In the genomic region with DNA sequence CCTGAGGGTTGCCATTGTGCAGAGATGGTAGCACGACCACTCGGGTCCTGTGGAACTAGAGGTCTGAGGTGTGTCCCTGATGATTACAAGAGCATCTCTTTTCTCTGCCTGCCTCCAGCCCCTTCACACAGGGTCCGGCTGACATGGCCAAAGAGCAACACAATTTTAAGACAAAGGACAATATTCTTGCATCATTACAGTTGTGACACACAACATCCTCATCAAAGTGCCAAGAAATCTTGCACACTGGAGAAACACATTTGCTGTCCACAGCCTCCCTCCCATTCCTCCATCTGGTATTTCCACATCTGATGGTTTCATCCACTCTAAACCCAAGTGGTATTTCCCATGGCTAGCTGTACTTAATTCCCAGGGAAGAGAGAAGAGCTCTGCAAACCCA, we compare ENCODE assay signal across 20 cellular contexts. TPM values are rescaled to one million over a fixed set of nuclear protein-coding genes. Genes with fewer than 3 reads are reported as not detected.
A peak's percentile ranks its signal among the peaks of the same experiment; 100 is the strongest.
DNase-seq lines count a peak whose midpoint lies in the region; ATAC-seq and TF ChIP-seq lines count a peak whose summit lies in the region.
"Had no signal": no experiment of that assay in that cellular context is flagged by ENCODE, and none has a peak within 500 bp of the region (broad histone marks: within the 10 kb centered on the region; RNA-seq: fewer than 3 reads in every experiment).

No MANE protein-coding gene starts in this region.

- peaks cover 13 to 41% of the 10 kb centered on the region in 2 donors for H3K4me1 ChIP-seq in ascending aorta
- H3K4me1 ChIP-seq in psoas muscle = no peaks in the 10 kb centered on the region

- H3K9me3 Mint-ChIP-seq in activated naive CD4-positive, alpha-beta T cell treated with anti-CD3 and anti-CD28 coated beads, Interleukin-2, amount 50 U/mL, for 72 hours = no peaks in the 10 kb centered on the region
- H3K9me3 Mint-ChIP-seq: activated naive CD8-positive, alpha-beta T cell treated with anti-CD3 and anti-CD28 coated beads for 36 hours; activated T-cell treated with anti-CD3 and anti-CD28 coated beads, Interleukin-2, amount 50 U/mL, for 4 hours; CD8-positive, alpha-beta T cell; stimulated activated naive B cell treated with anti-CD40 and anti-IgM and Interleukin-4, amounts not matched to agents 10 μg/mL and 1 μg/mL and 100 μg/mL, for 72 hours had no signal

- intact Hi-C loops in ascending aorta (cut with DNase I) (no loop called here), psoas muscle (cut with DNase I) (no loop called here)

- H3K9me3 ChIP-seq in ascending aorta = no peaks in the 10 kb centered on the region
- H3K9me3 ChIP-seq in psoas muscle = no peaks in the 10 kb centered on the region

- H3K27ac ChIP-seq in ascending aorta (peak overlapping the region; percentile 2 to 50), psoas muscle (no peak overlapping the region)
- H3K27ac ChIP-seq: cardiac muscle cell, RWPE1 had no signal

- H3K36me3 Mint-ChIP-seq in activated naive CD4-positive, alpha-beta T cell treated with anti-CD3 and anti-CD28 coated beads, Interleukin-2, amount 50 U/mL, for 72 hours = no peaks in the 10 kb centered on the region
- H3K36me3 Mint-ChIP-seq: activated naive CD8-positive, alpha-beta T cell treated with anti-CD3 and anti-CD28 coated beads for 36 hours; CD8-positive, alpha-beta T cell; naive thymus-derived CD8-positive, alpha-beta T cell; stimulated activated naive B cell treated with anti-CD40 and anti-IgM and Interleukin-4, amounts not matched to agents 10 μg/mL and 1 μg/mL and 100 μg/mL, for 72 hours had no signal

- DNase-seq in AG10803 (ENCODE audit: low read depth) = peak; percentile 98
- DNase-seq in ascending aorta (ENCODE audit: low spot score in 2 of 2) = peak in 1 of 2 donors; percentile 56
- DNase-seq in fibroblast of villous mesenchyme (ENCODE audit: low read depth) = peak; percentile 93
- DNase-seq in psoas muscle = no peak
- no peak for DNase-seq in activated naive CD4-positive, alpha-beta T cell treated with anti-CD3 and anti-CD28 coated beads, Interleukin-2, amount 50 U/mL, for 72 hours (ENCODE audit: low spot score in 2 of 2)
- no peak for DNase-seq in NCI-H187 (lab: John Stamatoyannopoulos, UW)
- DNase-seq: activated naive CD8-positive, alpha-beta T cell treated with anti-CD3 and anti-CD28 coated beads for 36 hours; activated T-cell treated with anti-CD3 and anti-CD28 coated beads, Interleukin-2, amount 50 U/mL, for 4 hours; CD8-positive, alpha-beta T cell; DND-41; effector memory CD8-positive, alpha-beta T cell; Kasumi-1; naive thymus-derived CD8-positive, alpha-beta T cell; NCI-H1417; posterior cingulate gyrus; stimulated activated naive B cell treated with anti-CD40 and anti-IgM and Interleukin-4, amounts not matched to agents 10 μg/mL and 1 μg/mL and 100 μg/mL, for 72 hours had no signal

- H3K4me3 ChIP-seq in AG10803 (ENCODE audit: low read length) (no peak overlapping the region), ascending aorta (no peak overlapping the region), fibroblast of villous mesenchyme (ENCODE audit: low read depth, low read length) (no peak overlapping the region), psoas muscle (no peak overlapping the region)
- H3K4me3 ChIP-seq: cardiac muscle cell had no signal

- H3K27me3 ChIP-seq in ascending aorta = no peaks in the 10 kb centered on the region
- peaks cover 0 to 3% (median under 1%) of the 10 kb centered on the region in 3 donors for H3K27me3 ChIP-seq in psoas muscle (ENCODE audit: insufficient read depth in 3 of 3, low read length in 2 of 3)
- H3K27me3 ChIP-seq: cardiac muscle cell had no signal

- H3K27ac Mint-ChIP-seq in activated naive CD4-positive, alpha-beta T cell treated with anti-CD3 and anti-CD28 coated beads, Interleukin-2, amount 50 U/mL, for 72 hours = no peak overlapping the region
- H3K27ac Mint-ChIP-seq: activated naive CD8-positive, alpha-beta T cell treated with anti-CD3 and anti-CD28 coated beads for 36 hours; CD8-positive, alpha-beta T cell; effector memory CD8-positive, alpha-beta T cell; naive thymus-derived CD8-positive, alpha-beta T cell; stimulated activated naive B cell treated with anti-CD40 and anti-IgM and Interleukin-4, amounts not matched to agents 10 μg/mL and 1 μg/mL and 100 μg/mL, for 72 hours had no signal

- TF ChIP-seq CTCF in AG10803 (conservative IDR thresholded peaks at IDR 0.05; ENCODE audit: low read length) (no peak), ascending aorta (IDR thresholded peaks at IDR 0.05) (no peak), fibroblast of villous mesenchyme (IDR thresholded peaks at IDR 0.05; ENCODE audit: insufficient read depth, low read depth, low read length) (no peak), psoas muscle (IDR thresholded peaks at IDR 0.05) (no peak)

- WGBS in psoas muscle, 3 donors = 57 to 66% (median 64%) methylated on average over 3 of the region's 3 CpGs

- ATAC-seq in psoas muscle (peak in 3 of 4 donors; percentile 70 to 81 (median 71)), GM18502 (IDR thresholded peaks at IDR 0.05; ENCODE audit: poor library complexity, unreplicated experiment) (no peak), HG03469 (IDR thresholded peaks at IDR 0.05; ENCODE audit: unreplicated experiment) (no peak)
- ATAC-seq in activated naive CD4-positive, alpha-beta T cell treated with anti-CD3 and anti-CD28 coated beads, Interleukin-2, amount 50 U/mL, for 72 hours = no peak
- ATAC-seq: activated T-cell treated with anti-CD3 and anti-CD28 coated beads, Interleukin-2, amount 50 U/mL, for 4 hours; CD8-positive, alpha-beta T cell; effector memory CD8-positive, alpha-beta T cell; naive thymus-derived CD8-positive, alpha-beta T cell; stimulated activated naive B cell treated with anti-CD40 and anti-IgM and Interleukin-4, amounts not matched to agents 10 μg/mL and 1 μg/mL and 100 μg/mL, for 72 hours had no signal

- peaks cover 8 to 12% of the 10 kb centered on the region in 2 donors for H3K36me3 ChIP-seq in ascending aorta
- H3K36me3 ChIP-seq in psoas muscle (ENCODE audit: insufficient read depth in 1 of 2, low read depth in 1 of 2) = no peaks in the 10 kb centered on the region
- H3K36me3 ChIP-seq: cardiac muscle cell had no signal

RNA-seq across cellular contexts. Expression of gene COL4A1, which starts 12.8 kb away (rescaled TPM):
- total RNA-seq in ascending aorta (756 TPM), fibroblast of villous mesenchyme (1,391 and 1,673 TPM in 2 replicates), psoas muscle (100 to 1,000 TPM in 2 of 4 donors, 10 to 100 TPM in 2; 87.3 to 127 (median 110) TPM)
- 100 to 1,000 TPM in 1 of 3 donors, 10 to 100 TPM in 2; 39.0 to 115 (median 60.2) TPM for polyA plus RNA-seq in psoas muscle
- total RNA-seq in activated naive CD4-positive, alpha-beta T cell treated with anti-CD3 and anti-CD28 coated beads, Interleukin-2, amount 50 U/mL, for 72 hours = under 1 TPM in 1 of 2 donors, not detected in 1; 0.14 TPM
- total RNA-seq: activated naive CD8-positive, alpha-beta T cell treated with anti-CD3 and anti-CD28 coated beads for 36 hours; CD8-positive, alpha-beta T cell; naive thymus-derived CD8-positive, alpha-beta T cell had no signal
- polyA plus RNA-seq: naive thymus-derived CD8-positive, alpha-beta T cell had no signal

RNA-seq across cellular contexts. Expression of gene COL4A2, which starts 12.9 kb away (rescaled TPM):
- 1,227 TPM for total RNA-seq in ascending aorta
- 756 and 1,116 TPM in 2 replicates for total RNA-seq in fibroblast of villous mesenchyme
- total RNA-seq in psoas muscle = 10 to 100 TPM; 49.1 to 64.0 (median 59.9) TPM
- polyA plus RNA-seq in psoas muscle = 10 to 100 TPM; 25.8 to 84.5 (median 37.9) TPM
- under 1 TPM in 1 of 2 donors, not detected in 1; 0.84 TPM for total RNA-seq in activated naive CD4-positive, alpha-beta T cell treated with anti-CD3 and anti-CD28 coated beads, Interleukin-2, amount 50 U/mL, for 72 hours
- total RNA-seq: activated naive CD8-positive, alpha-beta T cell treated with anti-CD3 and anti-CD28 coated beads for 36 hours; CD8-positive, alpha-beta T cell; naive thymus-derived CD8-positive, alpha-beta T cell had no signal
- polyA plus RNA-seq: naive thymus-derived CD8-positive, alpha-beta T cell had no signal

Comparison
In these comparisons a context has a peak if more than half of its experiments do, and no peak if none do; other contexts are left out.
1. DNase-seq: peak in AG10803 (single experiment) and fibroblast of villous mesenchyme (single experiment); none in psoas muscle (0 of 2), activated naive CD4-positive, alpha-beta T cell treated with anti-CD3 and anti-CD28 coated beads, Interleukin-2, amount 50 U/mL, for 72 hours (0 of 2) and NCI-H187 (0 of 2).
2. ATAC-seq: peak in psoas muscle (3 of 4); none in GM18502 (single experiment), activated naive CD4-positive, alpha-beta T cell treated with anti-CD3 and anti-CD28 coated beads, Interleukin-2, amount 50 U/mL, for 72 hours (0 of 2) and HG03469 (single experiment).
3. RNA of gene COL4A1, which starts 12.8 kb away (total RNA-seq): 1,391 to 1,673 TPM in fibroblast of villous mesenchyme, 756 TPM in ascending aorta (single experiment) and 87.3 to 127 TPM in psoas muscle; 0.14 TPM in activated naive CD4-positive, alpha-beta T cell treated with anti-CD3 and anti-CD28 coated beads, Interleukin-2, amount 50 U/mL, for 72 hours; every median in the first group is over 10 times any median in the second.
4. RNA of gene COL4A2, which starts 12.9 kb away (total RNA-seq): 1,227 TPM in ascending aorta (single experiment), 756 to 1,116 TPM in fibroblast of villous mesenchyme and 49.1 to 64.0 TPM in psoas muscle; 0.84 TPM in activated naive CD4-positive, alpha-beta T cell treated with anti-CD3 and anti-CD28 coated beads, Interleukin-2, amount 50 U/mL, for 72 hours; every median in the first group is over 10 times any median in the second.